ENCODE assay signal across 12 cellular contexts in genomic region chr12:11732760-11733159, GRCh38.
DNase-seq lines count a peak whose midpoint lies in the region; ATAC-seq and TF ChIP-seq lines count a peak whose summit lies in the region.
"Had no signal": no experiment of that assay in that cellular context is flagged by ENCODE, and none has a peak within 500 bp of the region (broad histone marks: within the 10 kb centered on the region; RNA-seq: fewer than 3 reads in every experiment).

No MANE protein-coding gene starts in this region.

- no TSS peak for BruUV-seq in IMR-90 (replicated peaks; lab: Mats Ljungman, UMichigan)

- CTCF ChIA-PET in activated CD4-positive, alpha-beta T cell treated with anti-CD3 and anti-CD28 coated beads, Interleukin-2, amount 10 ng/mL, durations not matched to agents 7 days and 5 days (lab: Charles Lee), result interaction anchor here (0.8 to 1.6 kb wide), 3 partner anchors 15 to 124 kb away, joined by 3 read pairs; no protein-coding TSS in a partner anchor
- CTCF ChIA-PET in IMR-90 (lab: Yijun Ruan, JAX), result interaction anchor here (1.0 to 1.1 kb wide), 2 partner anchors 15 to 23 kb away, joined by 3 read pairs; no protein-coding TSS in a partner anchor

- peak overlapping the region; percentile 9 for H2AFZ ChIP-seq in IMR-90 (replicated peaks; ENCODE audit: low read length, poor library complexity)
- H2AFZ ChIP-seq: parathyroid adenoma had no signal

- no peak overlapping the region for H3K27ac ChIP-seq in IMR-90 (ENCODE audit: insufficient read depth, low read length)
- H3K27ac ChIP-seq: cardiac muscle cell, parathyroid adenoma, SJSA1, VCaP had no signal

- no peak for TF ChIP-seq POLR2A in IMR-90 (IDR thresholded peaks at IDR 0.05; ENCODE audit: low read depth, low read length)

- no peak overlapping the region for H3K56ac ChIP-seq in IMR-90 (ENCODE audit: extremely low read depth, insufficient read depth, low read length)

- H2BK20ac ChIP-seq in IMR-90 (ENCODE audit: low read depth, low read length), result peak overlapping the region; percentile 30; the same call in 1 of the 2 replicates

- peaks cover 11% of the 10 kb centered on the region for H3K4me1 ChIP-seq in IMR-90 (ENCODE audit: control insufficient read depth, insufficient read depth, low read length)

- H3K4ac ChIP-seq in IMR-90 (ENCODE audit: low read depth, low read length), result peak overlapping the region; percentile 51; the same call in 1 of the 2 replicates

- H3K4me3 Mint-ChIP-seq in activated CD4-positive, alpha-beta T cell treated with anti-CD3 and anti-CD28 coated beads, Interleukin-2, amount 10 ng/mL, durations not matched to agents 7 days and 5 days, result no peak overlapping the region
- peak overlapping the region; percentile 45 for H3K4me3 Mint-ChIP-seq in activated naive CD8-positive, alpha-beta T cell treated with anti-CD3 and anti-CD28 coated beads, Interleukin-2, amount 10 ng/mL, durations not matched to agents 7 days and 5 days
- H3K4me3 Mint-ChIP-seq in progenitor cell of endocrine pancreas (ENCODE audit: low read depth), result no peak overlapping the region

- no peaks in the 10 kb centered on the region for H3K9me3 ChIP-seq in IMR-90 (ENCODE audit: control insufficient read depth, insufficient read depth, low read length)
- H3K9me3 ChIP-seq: SJSA1 had no signal

- no peak for TF ChIP-seq CTCF in IMR-90 (conservative IDR thresholded peaks at IDR 0.05; ENCODE audit: low read depth, low read length)
- TF ChIP-seq CTCF in progenitor cell of endocrine pancreas (IDR thresholded peaks at IDR 0.05; ENCODE audit: unreplicated experiment), result no peak

- in situ Hi-C loops in IMR-90 (cut with MboI; ENCODE audit: low sequenced_read_pairs), result no loop called here

- H3K4me2 ChIP-seq in IMR-90 (ENCODE audit: low read depth, low read length), result no peak overlapping the region

- peak overlapping the region; percentile 82 for H2AK5ac ChIP-seq in IMR-90 (ENCODE audit: low read depth, low read length)

- no peak for DNase-seq in activated CD4-positive, alpha-beta T cell treated with anti-CD3 and anti-CD28 coated beads, Interleukin-2, amount 10 ng/mL, durations not matched to agents 7 days and 5 days
- no peak for DNase-seq in activated CD4-positive, alpha-beta T cell treated with anti-CD3 and anti-CD28 coated beads, Interleukin-2, amount 50 U/mL, for 48 hours
- DNase-seq in IMR-90 (no peak), progenitor cell of endocrine pancreas (ENCODE audit: low spot score, unreplicated experiment) (no peak), NCI-H1048 (lab: John Stamatoyannopoulos, UW) (no peak)
- DNase-seq in activated naive CD8-positive, alpha-beta T cell treated with anti-CD3 and anti-CD28 coated beads, Interleukin-2, amount 10 ng/mL, durations not matched to agents 7 days and 5 days, result no peak

- H3K27me3 ChIP-seq in IMR-90 (ENCODE audit: control insufficient read depth, insufficient read depth, low read length), result no peaks in the 10 kb centered on the region
- H3K27me3 ChIP-seq: cardiac muscle cell, SJSA1 had no signal

- peak overlapping the region; percentile 89 for H2BK120ac ChIP-seq in IMR-90 (ENCODE audit: low read depth, low read length)

- peak overlapping the region; percentile 78 for H3K27ac Mint-ChIP-seq in activated CD4-positive, alpha-beta T cell treated with anti-CD3 and anti-CD28 coated beads, Interleukin-2, amount 10 ng/mL, durations not matched to agents 7 days and 5 days
- H3K27ac Mint-ChIP-seq in activated naive CD8-positive, alpha-beta T cell treated with anti-CD3 and anti-CD28 coated beads, Interleukin-2, amount 10 ng/mL, durations not matched to agents 7 days and 5 days, result peak overlapping the region; percentile 77
- H3K27ac Mint-ChIP-seq in progenitor cell of endocrine pancreas, result peak overlapping the region; percentile 84

- H2BK15ac ChIP-seq in IMR-90 (ENCODE audit: low read depth, low read length), result peak overlapping the region; percentile 24; the same call in 2 of the 3 replicates

- no peaks in the 10 kb centered on the region for H3K27me3 Mint-ChIP-seq in activated CD4-positive, alpha-beta T cell treated with anti-CD3 and anti-CD28 coated beads, Interleukin-2, amount 10 ng/mL, durations not matched to agents 7 days and 5 days
- no peaks in the 10 kb centered on the region for H3K27me3 Mint-ChIP-seq in activated naive CD8-positive, alpha-beta T cell treated with anti-CD3 and anti-CD28 coated beads, Interleukin-2, amount 10 ng/mL, durations not matched to agents 7 days and 5 days
- H3K27me3 Mint-ChIP-seq in progenitor cell of endocrine pancreas, result no peaks in the 10 kb centered on the region

- H3K4me1 Mint-ChIP-seq in activated CD4-positive, alpha-beta T cell treated with anti-CD3 and anti-CD28 coated beads, Interleukin-2, amount 10 ng/mL, durations not matched to agents 7 days and 5 days, result peaks cover 63% of the 10 kb centered on the region
- H3K4me1 Mint-ChIP-seq in activated naive CD8-positive, alpha-beta T cell treated with anti-CD3 and anti-CD28 coated beads, Interleukin-2, amount 10 ng/mL, durations not matched to agents 7 days and 5 days, result peaks cover 34% of the 10 kb centered on the region
- H3K4me1 Mint-ChIP-seq in progenitor cell of endocrine pancreas (ENCODE audit: low read depth), result peaks cover 42% of the 10 kb centered on the region

- H4K20me1 ChIP-seq in IMR-90 (ENCODE audit: insufficient read depth, low read length), result peaks cover 10% of the 10 kb centered on the region; the same call in 1 of the 2 replicates

- 90% methylated on average over 2 of the region's 4 CpGs; no CpG with 5 or more reads in 1 of the 2 experiments for WGBS in IMR-90 (ENCODE audit: extremely low coverage in 2 of 2, insufficient read length in 1 of 2), 2 experiments

- no peak overlapping the region for H3K9ac ChIP-seq in IMR-90 (ENCODE audit: low read depth, low read length)
- H3K9ac ChIP-seq: parathyroid adenoma had no signal

- H2BK5ac ChIP-seq in IMR-90 (ENCODE audit: low read depth, low read length, poor library complexity, severe bottlenecking), result no peak overlapping the region

- intact Hi-C loops in IMR-90 (cut with micrococcal nuclease), result no loop called here

- dilution Hi-C loops in IMR-90 (cut with HindIII; ENCODE audit: low sequenced_read_pairs, unreplicated experiment), result no loop called here

- H4K91ac ChIP-seq in IMR-90 (ENCODE audit: insufficient read depth, low read depth, low read length), result 0 out of 2 replicates have a peak overlapping the region, but pooled peaks have one; percentile 64

- no peak overlapping the region for H3K23ac ChIP-seq in IMR-90 (ENCODE audit: low read depth, low read length)

- peaks cover 56 to 87% of the 10 kb centered on the region in 2 experiments for H3K79me1 ChIP-seq in IMR-90 (ENCODE audit: low read depth in 1 of 2, low read length in 2 of 2)

- H4K8ac ChIP-seq in IMR-90 (ENCODE audit: low read depth in 2 of 2, low read length in 2 of 2), result peak overlapping the region in 1 of 2 experiments; percentile 68; a peak in 1 of 4 replicates

- H3K36me3 ChIP-seq in IMR-90 (ENCODE audit: control insufficient read depth, insufficient read depth, low read length), result no peaks in the 10 kb centered on the region
- H3K36me3 ChIP-seq: cardiac muscle cell, SJSA1 had no signal

- no peak overlapping the region for H2AK9ac ChIP-seq in IMR-90 (replicated peaks; ENCODE audit: low read depth, low read length, poor library complexity)

- peaks cover 16% of the 10 kb centered on the region for H3K9me1 ChIP-seq in IMR-90 (ENCODE audit: insufficient read depth, low read length)

- ATAC-seq in IMR-90 (ENCODE audit: low read depth), result no peak
- no peak for ATAC-seq in activated naive CD8-positive, alpha-beta T cell treated with anti-CD3 and anti-CD28 coated beads, Interleukin-2, amount 10 ng/mL, durations not matched to agents 7 days and 5 days (ENCODE audit: low read depth)
- no peak for ATAC-seq in HG02588 (IDR thresholded peaks at IDR 0.05; ENCODE audit: unreplicated experiment)
- no peak for ATAC-seq in GM21423 (IDR thresholded peaks at IDR 0.05; ENCODE audit: unreplicated experiment)

- POLR2A ChIA-PET in activated CD4-positive, alpha-beta T cell treated with anti-CD3 and anti-CD28 coated beads, Interleukin-2, amount 10 ng/mL, durations not matched to agents 7 days and 5 days (lab: Charles Lee), result no interaction called here
- POLR2A ChIA-PET in IMR-90 (lab: Charles Lee; ENCODE audit: unreplicated experiment), result no interaction called here
- POLR2A ChIA-PET in activated naive CD8-positive, alpha-beta T cell treated with anti-CD3 and anti-CD28 coated beads, Interleukin-2, amount 10 ng/mL, durations not matched to agents 7 days and 5 days (lab: Charles Lee), result no interaction called here

- H3K4me3 ChIP-seq in IMR-90 (ENCODE audit: insufficient read depth, low read depth, low read length), result no peak overlapping the region
- H3K4me3 ChIP-seq: cardiac muscle cell, SJSA1 had no signal

- H4K5ac ChIP-seq in IMR-90 (ENCODE audit: low read depth, low read length), result no peak overlapping the region

- H3K36me3 Mint-ChIP-seq in activated CD4-positive, alpha-beta T cell treated with anti-CD3 and anti-CD28 coated beads, Interleukin-2, amount 10 ng/mL, durations not matched to agents 7 days and 5 days (ENCODE audit: low read depth), result peaks cover 18% of the 10 kb centered on the region
- peaks cover 16% of the 10 kb centered on the region for H3K36me3 Mint-ChIP-seq in activated naive CD8-positive, alpha-beta T cell treated with anti-CD3 and anti-CD28 coated beads, Interleukin-2, amount 10 ng/mL, durations not matched to agents 7 days and 5 days
- H3K36me3 Mint-ChIP-seq in progenitor cell of endocrine pancreas (ENCODE audit: insufficient read depth), result peaks cover 12% of the 10 kb centered on the region

- 0 out of 2 replicates have a peak overlapping the region, but pooled peaks have one; percentile 59 for H3K14ac ChIP-seq in IMR-90 (replicated peaks; ENCODE audit: low read depth, low read length)

- no peak for TF ChIP-seq RAD21 in IMR-90 (IDR thresholded peaks at IDR 0.05; ENCODE audit: low read length)

- H3K9me3 Mint-ChIP-seq in activated CD4-positive, alpha-beta T cell treated with anti-CD3 and anti-CD28 coated beads, Interleukin-2, amount 10 ng/mL, durations not matched to agents 7 days and 5 days, result no peaks in the 10 kb centered on the region
- no peaks in the 10 kb centered on the region for H3K9me3 Mint-ChIP-seq in activated naive CD8-positive, alpha-beta T cell treated with anti-CD3 and anti-CD28 coated beads, Interleukin-2, amount 10 ng/mL, durations not matched to agents 7 days and 5 days
- peaks cover 3% of the 10 kb centered on the region for H3K9me3 Mint-ChIP-seq in progenitor cell of endocrine pancreas (ENCODE audit: low read depth)

- no peak overlapping the region for H3K18ac ChIP-seq in IMR-90 (ENCODE audit: low read depth, low read length)

TF ChIP-seq in IMR-90, 13 proteins besides CTCF, POLR2A, EP300 and RAD21 (continues in another document):
- no peak for TF ChIP-seq CHD1 (IDR thresholded peaks at IDR 0.05; ENCODE audit: low read depth, low read length)
